In the genomic region with DNA sequence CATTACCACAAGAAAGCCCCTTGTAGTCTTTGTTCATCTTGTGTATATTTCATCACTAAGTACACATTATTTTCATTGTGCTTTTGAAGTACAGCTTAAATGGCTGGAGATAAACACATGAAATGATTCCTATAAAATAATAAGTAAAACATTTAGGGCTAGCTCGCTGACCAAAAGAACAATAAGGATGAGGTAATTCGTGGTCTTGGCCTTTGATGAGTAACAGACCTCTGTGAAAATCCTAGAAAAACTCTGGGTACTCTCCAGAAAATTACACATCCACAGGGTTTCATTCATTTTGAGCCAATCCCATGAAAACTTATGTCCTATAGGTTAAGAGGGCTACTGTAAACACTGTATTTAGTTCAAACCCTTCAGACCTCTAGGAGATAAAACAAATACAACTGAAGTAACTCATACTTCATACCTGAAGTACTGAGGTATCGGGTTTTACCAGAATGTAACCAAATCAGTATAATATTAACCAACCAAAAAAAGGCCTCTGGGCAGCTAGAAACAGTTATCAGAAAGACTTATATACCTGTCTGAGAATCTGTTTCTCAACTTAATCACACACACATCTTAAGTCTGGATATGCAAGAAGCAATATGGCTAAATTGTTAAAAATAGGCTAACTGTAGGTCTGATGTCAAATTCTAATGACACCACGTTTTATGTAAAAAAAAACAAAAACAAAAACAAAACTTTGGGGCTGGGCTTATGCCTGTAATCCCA, we compare ENCODE assay signal across 11 cellular contexts. TPM values are rescaled to one million over a fixed set of nuclear protein-coding genes. Genes with fewer than 3 reads are reported as not detected.
DNase-seq lines count a peak whose midpoint lies in the region; ATAC-seq and TF ChIP-seq lines count a peak whose summit lies in the region.
"Had no signal": no experiment of that assay in that cellular context is flagged by ENCODE, and none has a peak within 500 bp of the region (broad histone marks: within the 10 kb centered on the region; RNA-seq: fewer than 3 reads in every experiment).

No MANE protein-coding gene starts in this region.

- peak; percentile 52 for DNase-seq in AG09309 (ENCODE audit: low read depth)
- peak; percentile 71 for DNase-seq in HS-5 (ENCODE audit: low read depth)
- peak; percentile 73 for DNase-seq in adipocyte (ENCODE audit: low read depth)
- DNase-seq in kidney epithelial cell (ENCODE audit: low read depth), result peak; percentile 53
- DNase-seq in activated T-helper 1 cell treated with anti-CD3 and anti-CD28 coated beads, Interleukin-12 subunit alpha, Interleukin-12 subunit beta, Interleukin-2, Interleukin-4 antibody, amounts not matched to agents 30 ng/mL and 10 ng/mL and 1 ng/mL, durations not matched to agents 14 hours and 24 hours and 36 hours (ENCODE audit: low spot score), result no peak
- DNase-seq in stimulated activated naive B cell treated with anti-CD40 and anti-IgM and Interleukin-4, amounts not matched to agents 10 μg/mL and 1 μg/mL and 100 μg/mL, for 72 hours, result no peak
- DNase-seq in immature natural killer cell, result no peak
- DNase-seq: NCI-H2081 treated with DMSO at 0.1 percent for 48 hours, WERI-Rb-1 had no signal

- H3K27me3 ChIP-seq in adipocyte (replicated peaks; ENCODE audit: control insufficient read depth, insufficient read depth, low read length) (no peaks in the 10 kb centered on the region), kidney epithelial cell (ENCODE audit: control insufficient read depth, insufficient read depth, low read length) (no peaks in the 10 kb centered on the region)
- H3K27me3 ChIP-seq: hepatocyte had no signal

- no peaks in the 10 kb centered on the region for H3K27me3 Mint-ChIP-seq in activated T-helper 1 cell treated with anti-CD3 and anti-CD28 coated beads, Interleukin-12 subunit alpha, Interleukin-12 subunit beta, Interleukin-2, Interleukin-4 antibody, amounts not matched to agents 30 ng/mL and 10 ng/mL and 1 ng/mL, durations not matched to agents 14 hours and 24 hours and 36 hours (ENCODE audit: insufficient read depth)
- no peaks in the 10 kb centered on the region for H3K27me3 Mint-ChIP-seq in stimulated activated naive B cell treated with anti-CD40 and anti-IgM and Interleukin-4, amounts not matched to agents 10 μg/mL and 1 μg/mL and 100 μg/mL, for 72 hours
- H3K27me3 Mint-ChIP-seq in immature natural killer cell (ENCODE audit: low read depth in 3 of 3), result no peaks in the 10 kb centered on the region

- no peaks in the 10 kb centered on the region for H3K4me1 Mint-ChIP-seq in activated T-helper 1 cell treated with anti-CD3 and anti-CD28 coated beads, Interleukin-12 subunit alpha, Interleukin-12 subunit beta, Interleukin-2, Interleukin-4 antibody, amounts not matched to agents 30 ng/mL and 10 ng/mL and 1 ng/mL, durations not matched to agents 14 hours and 24 hours and 36 hours (ENCODE audit: low read depth)
- H3K4me1 Mint-ChIP-seq in stimulated activated naive B cell treated with anti-CD40 and anti-IgM and Interleukin-4, amounts not matched to agents 10 μg/mL and 1 μg/mL and 100 μg/mL, for 72 hours, result peaks cover 0 to 3% of the 10 kb centered on the region in 2 donors
- H3K4me1 Mint-ChIP-seq in immature natural killer cell, result peaks cover 2 to 12% of the 10 kb centered on the region in 2 donors

- no peaks in the 10 kb centered on the region for H3K9me3 Mint-ChIP-seq in activated T-helper 1 cell treated with anti-CD3 and anti-CD28 coated beads, Interleukin-12 subunit alpha, Interleukin-12 subunit beta, Interleukin-2, Interleukin-4 antibody, amounts not matched to agents 30 ng/mL and 10 ng/mL and 1 ng/mL, durations not matched to agents 14 hours and 24 hours and 36 hours
- no peaks in the 10 kb centered on the region for H3K9me3 Mint-ChIP-seq in stimulated activated naive B cell treated with anti-CD40 and anti-IgM and Interleukin-4, amounts not matched to agents 10 μg/mL and 1 μg/mL and 100 μg/mL, for 72 hours
- H3K9me3 Mint-ChIP-seq in immature natural killer cell, result no peaks in the 10 kb centered on the region

- H3K36me3 ChIP-seq in adipocyte (ENCODE audit: control insufficient read depth, insufficient read depth, low read length, severe bottlenecking) (peaks cover 41% of the 10 kb centered on the region), kidney epithelial cell (ENCODE audit: control insufficient read depth, insufficient read depth, low read length) (no peaks in the 10 kb centered on the region)

- H3K9ac ChIP-seq in adipocyte (ENCODE audit: low read length), result no peak overlapping the region

- no peak for ATAC-seq in stimulated activated naive B cell treated with anti-CD40 and anti-IgM and Interleukin-4, amounts not matched to agents 10 μg/mL and 1 μg/mL and 100 μg/mL, for 72 hours (replicated peaks)
- ATAC-seq in esophagus mucosa, result no peak

- no peak overlapping the region for H3K4me3 Mint-ChIP-seq in activated T-helper 1 cell treated with anti-CD3 and anti-CD28 coated beads, Interleukin-12 subunit alpha, Interleukin-12 subunit beta, Interleukin-2, Interleukin-4 antibody, amounts not matched to agents 30 ng/mL and 10 ng/mL and 1 ng/mL, durations not matched to agents 14 hours and 24 hours and 36 hours
- no peak overlapping the region for H3K4me3 Mint-ChIP-seq in stimulated activated naive B cell treated with anti-CD40 and anti-IgM and Interleukin-4, amounts not matched to agents 10 μg/mL and 1 μg/mL and 100 μg/mL, for 72 hours
- no peak overlapping the region for H3K4me3 Mint-ChIP-seq in immature natural killer cell

- no peaks in the 10 kb centered on the region for H3K9me3 ChIP-seq in adipocyte (ENCODE audit: control insufficient read depth, low read length)

- H3K36me3 Mint-ChIP-seq in activated T-helper 1 cell treated with anti-CD3 and anti-CD28 coated beads, Interleukin-12 subunit alpha, Interleukin-12 subunit beta, Interleukin-2, Interleukin-4 antibody, amounts not matched to agents 30 ng/mL and 10 ng/mL and 1 ng/mL, durations not matched to agents 14 hours and 24 hours and 36 hours (ENCODE audit: low read depth), result peaks cover 23% of the 10 kb centered on the region
- peaks cover 15 to 24% of the 10 kb centered on the region in 2 donors for H3K36me3 Mint-ChIP-seq in stimulated activated naive B cell treated with anti-CD40 and anti-IgM and Interleukin-4, amounts not matched to agents 10 μg/mL and 1 μg/mL and 100 μg/mL, for 72 hours
- H3K36me3 Mint-ChIP-seq in immature natural killer cell, result peaks cover 7 to 31% (median 18%) of the 10 kb centered on the region in 3 donors

- no peak for TF ChIP-seq CTCF in AG09309 (IDR thresholded peaks at IDR 0.05; ENCODE audit: control insufficient read depth, insufficient read depth, low read depth, low read length, missing control alignments)
- no peak for TF ChIP-seq CTCF in kidney epithelial cell (IDR thresholded peaks at IDR 0.05; ENCODE audit: insufficient read depth, low read length, poor library complexity, severe bottlenecking)

- H3K4me3 ChIP-seq in AG09309 (ENCODE audit: control insufficient read depth, low read depth, low read length) (no peak overlapping the region), adipocyte (ENCODE audit: low read length) (no peak overlapping the region), kidney epithelial cell (ENCODE audit: low read depth, low read length) (no peak overlapping the region)
- H3K4me3 ChIP-seq: hepatocyte had no signal

- peaks cover 5% of the 10 kb centered on the region for H3K4me1 ChIP-seq in adipocyte (ENCODE audit: control insufficient read depth, insufficient read depth, low read length)

- H3K27ac Mint-ChIP-seq in activated T-helper 1 cell treated with anti-CD3 and anti-CD28 coated beads, Interleukin-12 subunit alpha, Interleukin-12 subunit beta, Interleukin-2, Interleukin-4 antibody, amounts not matched to agents 30 ng/mL and 10 ng/mL and 1 ng/mL, durations not matched to agents 14 hours and 24 hours and 36 hours, result no peak overlapping the region
- no peak overlapping the region for H3K27ac Mint-ChIP-seq in stimulated activated naive B cell treated with anti-CD40 and anti-IgM and Interleukin-4, amounts not matched to agents 10 μg/mL and 1 μg/mL and 100 μg/mL, for 72 hours
- no peak overlapping the region for H3K27ac Mint-ChIP-seq in immature natural killer cell

- intact Hi-C loops in activated T-helper 1 cell treated with anti-CD3 and anti-CD28 coated beads, Interleukin-12 subunit alpha, Interleukin-12 subunit beta, Interleukin-2, Interleukin-4 antibody, amounts not matched to agents 30 ng/mL and 10 ng/mL and 1 ng/mL, durations not matched to agents 14 hours and 24 hours and 36 hours (cut with micrococcal nuclease), result no loop called here

RNA-seq across cellular contexts. Expression of a gene that starts 31.0 kb away (rescaled TPM):
- 19.6 and 21.8 TPM in 2 replicates for total RNA-seq in kidney epithelial cell
- total RNA-seq in activated T-helper 1 cell treated with anti-CD3 and anti-CD28 coated beads, Interleukin-12 subunit alpha, Interleukin-12 subunit beta, Interleukin-2, Interleukin-4 antibody, amounts not matched to agents 30 ng/mL and 10 ng/mL and 1 ng/mL, durations not matched to agents 14 hours and 24 hours and 36 hours, result 21.5 and 22.0 TPM in 2 replicates
- 15.9 TPM for total RNA-seq in esophagus mucosa
- 10 to 100 TPM in 2 of 3 donors, 1 to 10 TPM in 1; 8.5 to 13.1 (median 12.1) TPM for polyA plus RNA-seq in immature natural killer cell

Comparison
In these comparisons a context has a peak if more than half of its experiments do, and no peak if none do; other contexts are left out.
1. DNase-seq: peak in AG09309 (single experiment), HS-5 (single experiment), adipocyte (single experiment) and kidney epithelial cell (single experiment); none in activated T-helper 1 cell treated with anti-CD3 and anti-CD28 coated beads, Interleukin-12 subunit alpha, Interleukin-12 subunit beta, Interleukin-2, Interleukin-4 antibody, amounts not matched to agents 30 ng/mL and 10 ng/mL and 1 ng/mL, durations not matched to agents 14 hours and 24 hours and 36 hours (single experiment), stimulated activated naive B cell treated with anti-CD40 and anti-IgM and Interleukin-4, amounts not matched to agents 10 μg/mL and 1 μg/mL and 100 μg/mL, for 72 hours (single experiment) and immature natural killer cell (0 of 3).